Comparison of ENCODE assay signal across 1 cellular context in genomic region chr10:97081621-97082235, GRCh38.
TF ChIP-seq lines count a peak whose summit lies in the region.

No MANE protein-coding gene starts in this region.

TF ChIP-seq in HepG2, 621 proteins besides CTCF, POLR2A, EP300 and RAD21 (continued from another document and continues in another):
- peak; percentile 96 for TF ChIP-seq ZBTB26 (CRISPR knock-in tag; IDR thresholded peaks at IDR 0.05; ENCODE audit: borderline replicate concordance)
- TF ChIP-seq CEBPZ (IDR thresholded peaks at IDR 0.05; ENCODE audit: low read length) = no peak
- no peak for TF ChIP-seq AHDC1 (CRISPR knock-in tag; IDR thresholded peaks at IDR 0.05; ENCODE audit: borderline replicate concordance)
- TF ChIP-seq ATF5 (CRISPR knock-in tag; IDR thresholded peaks at IDR 0.05; ENCODE audit: low read depth) = no peak
- TF ChIP-seq ZNF772 (CRISPR knock-in tag; IDR thresholded peaks at IDR 0.05) = peak; percentile 90
- peak; percentile 70; the same call in 1 of the 2 replicates for TF ChIP-seq ZBTB10 (CRISPR knock-in tag; IDR thresholded peaks at IDR 0.05; ENCODE audit: borderline replicate concordance)
- TF ChIP-seq RFX3 (CRISPR knock-in tag; IDR thresholded peaks at IDR 0.05) = 0 out of 2 replicates have a peak, but pooled peaks have one; percentile 42
- TF ChIP-seq FOXO4 (CRISPR knock-in tag; conservative IDR thresholded peaks at IDR 0.05) = 0 out of 2 replicates have a peak, but pooled peaks have one; percentile 82
- TF ChIP-seq CENPBD1 (CRISPR knock-in tag; IDR thresholded peaks at IDR 0.05; ENCODE audit: borderline replicate concordance, low read depth) = no peak; the same call in 1 of the 2 replicates
- TF ChIP-seq MLX (CRISPR knock-in tag; IDR thresholded peaks at IDR 0.05) = 0 out of 2 replicates have a peak, but pooled peaks have one; percentile 29
- no peak for TF ChIP-seq MZF1 (CRISPR knock-in tag; IDR thresholded peaks at IDR 0.05; ENCODE audit: borderline replicate concordance)
- peak; percentile 98 for TF ChIP-seq ZNF781 (CRISPR knock-in tag; IDR thresholded peaks at IDR 0.05; ENCODE audit: borderline replicate concordance, not compliant biosample characterization)
- TF ChIP-seq ETS1 (CRISPR knock-in tag; IDR thresholded peaks at IDR 0.05) = peak; percentile 93
- peak; percentile 99 for TF ChIP-seq ZNF256 (CRISPR knock-in tag; conservative IDR thresholded peaks at IDR 0.05)
- 0 out of 2 replicates have a peak, but pooled peaks have one; percentile 68 for TF ChIP-seq ZNF747 (CRISPR knock-in tag; IDR thresholded peaks at IDR 0.05; ENCODE audit: borderline replicate concordance)
- TF ChIP-seq ZNF333 (CRISPR knock-in tag; IDR thresholded peaks at IDR 0.05; ENCODE audit: borderline replicate concordance) = no peak
- TF ChIP-seq GZF1 (CRISPR knock-in tag; IDR thresholded peaks at IDR 0.05) = peak; percentile 82; the same call in 1 of the 2 replicates
- no peak for TF ChIP-seq HNF4G (IDR thresholded peaks at IDR 0.05; ENCODE audit: borderline replicate concordance, low read depth, low read length)
- TF ChIP-seq HNF4G (CRISPR knock-in tag; IDR thresholded peaks at IDR 0.05; ENCODE audit: borderline replicate concordance, low read depth) = 0 out of 2 replicates have a peak, but pooled peaks have one; percentile 60
- TF ChIP-seq ZNF841 (CRISPR knock-in tag; IDR thresholded peaks at IDR 0.05; ENCODE audit: borderline replicate concordance) = peak; percentile 57; the same call in 1 of the 2 replicates
- TF ChIP-seq SSRP1 (CRISPR knock-in tag; IDR thresholded peaks at IDR 0.05) = no peak
- TF ChIP-seq RFXAP (CRISPR knock-in tag; IDR thresholded peaks at IDR 0.05; ENCODE audit: borderline replicate concordance) = peak; percentile 96
- TF ChIP-seq FOXP1 (IDR thresholded peaks at IDR 0.05) = no peak
- TF ChIP-seq FOXP1 (CRISPR knock-in tag; IDR thresholded peaks at IDR 0.05) = 0 out of 2 replicates have a peak, but pooled peaks have one; percentile 16
- peak; percentile 97 for TF ChIP-seq HOXD1 (CRISPR knock-in tag; IDR thresholded peaks at IDR 0.05)
- TF ChIP-seq TCF12 (IDR thresholded peaks at IDR 0.05) = no peak
- TF ChIP-seq TCF12 (CRISPR knock-in tag; IDR thresholded peaks at IDR 0.05) = peak; percentile 52; the same call in 1 of the 2 replicates
- peak; percentile 72; the same call in 1 of the 2 replicates for TF ChIP-seq KLF13 (CRISPR knock-in tag; IDR thresholded peaks at IDR 0.05)
- TF ChIP-seq CSRNP2 (CRISPR knock-in tag; conservative IDR thresholded peaks at IDR 0.05; ENCODE audit: low read depth) = no peak
- TF ChIP-seq ZNF260 (CRISPR knock-in tag; IDR thresholded peaks at IDR 0.05; ENCODE audit: borderline replicate concordance, low read depth) = no peak
- peak; percentile 95 for TF ChIP-seq ZNF331 (CRISPR knock-in tag; IDR thresholded peaks at IDR 0.05)
- TF ChIP-seq NR1H2 (CRISPR knock-in tag; IDR thresholded peaks at IDR 0.05; ENCODE audit: borderline replicate concordance, low read depth) = no peak
- no peak for TF ChIP-seq REL (CRISPR knock-in tag; conservative IDR thresholded peaks at IDR 0.05)
- TF ChIP-seq ZNF570 (CRISPR knock-in tag; IDR thresholded peaks at IDR 0.05; ENCODE audit: borderline replicate concordance) = no peak
- TF ChIP-seq TBX2 (CRISPR knock-in tag; IDR thresholded peaks at IDR 0.05; ENCODE audit: borderline replicate concordance) = peak; percentile 50; the same call in 1 of the 2 replicates
- no peak for TF ChIP-seq HHEX (CRISPR knock-in tag; IDR thresholded peaks at IDR 0.05)
- no peak for TF ChIP-seq TBX3 (IDR thresholded peaks at IDR 0.05; ENCODE audit: borderline replicate concordance)
- peak; percentile 72; the same call in 1 of the 2 replicates for TF ChIP-seq ELK4 (CRISPR knock-in tag; IDR thresholded peaks at IDR 0.05; ENCODE audit: borderline replicate concordance)
